19 cellular contexts compared by ENCODE assay signal in genomic region chr17:65799454-65799853, GRCh38.
DNase-seq lines count a peak whose midpoint lies in the region; ATAC-seq and TF ChIP-seq lines count a peak whose summit lies in the region.
"Had no signal": no experiment of that assay in that cellular context is flagged by ENCODE, and none has a peak within 500 bp of the region (broad histone marks: within the 10 kb centered on the region; RNA-seq: fewer than 3 reads in every experiment).

No MANE protein-coding gene starts in this region.

- H3K4me1 Mint-ChIP-seq in activated CD4-positive, alpha-beta T cell treated with anti-CD3 and anti-CD28 coated beads, Interleukin-2, amount 10 ng/mL, durations not matched to agents 7 days and 5 days: peaks cover 2% of the 10 kb centered on the region
- H3K4me1 Mint-ChIP-seq in activated naive CD8-positive, alpha-beta T cell treated with anti-CD3 and anti-CD28 coated beads, Interleukin-2, amount 50 U/mL, for 24 hours: peaks cover 12% of the 10 kb centered on the region
- peaks cover 6% of the 10 kb centered on the region for H3K4me1 Mint-ChIP-seq in activated naive CD8-positive, alpha-beta T cell treated with anti-CD3 and anti-CD28 coated beads for 36 hours
- peaks cover 27% of the 10 kb centered on the region for H3K4me1 Mint-ChIP-seq in activated T-cell treated with anti-CD3 and anti-CD28 coated beads, Interleukin-2, amount 50 U/mL, for 72 hours (ENCODE audit: low read depth)
- H3K4me1 Mint-ChIP-seq in glutamatergic neuron (ENCODE audit: low read depth, unreplicated experiment): no peaks in the 10 kb centered on the region
- H3K4me1 Mint-ChIP-seq: CD8-positive, alpha-beta memory T cell had no signal

- peak; percentile 52 for ATAC-seq in activated naive CD8-positive, alpha-beta T cell treated with anti-CD3 and anti-CD28 coated beads, Interleukin-2, amount 50 U/mL, for 24 hours
- peak; percentile 92 for ATAC-seq in activated T-cell treated with anti-CD3 and anti-CD28 coated beads, Interleukin-2, amount 50 U/mL, for 72 hours (replicated peaks in 1 of 2)
- peak; percentile 32 for ATAC-seq in stimulated activated naive CD8-positive, alpha-beta T cell treated with anti-CD3 and anti-CD28 coated beads, Interleukin-15, Interleukin-2, amounts not matched to agents 100 U/mL and 50 U/mL, for 24 hours
- ATAC-seq: K562, PC-3 had no signal

- H3K27ac Mint-ChIP-seq in activated CD4-positive, alpha-beta T cell treated with anti-CD3 and anti-CD28 coated beads, Interleukin-2, amount 10 ng/mL, durations not matched to agents 7 days and 5 days: no peak overlapping the region
- peak overlapping the region; percentile 23 for H3K27ac Mint-ChIP-seq in activated naive CD8-positive, alpha-beta T cell treated with anti-CD3 and anti-CD28 coated beads, Interleukin-2, amount 50 U/mL, for 24 hours
- no peak overlapping the region for H3K27ac Mint-ChIP-seq in activated naive CD8-positive, alpha-beta T cell treated with anti-CD3 and anti-CD28 coated beads for 36 hours
- peak overlapping the region; percentile 89 for H3K27ac Mint-ChIP-seq in activated T-cell treated with anti-CD3 and anti-CD28 coated beads, Interleukin-2, amount 50 U/mL, for 72 hours
- no peak overlapping the region for H3K27ac Mint-ChIP-seq in glutamatergic neuron (ENCODE audit: unreplicated experiment)
- H3K27ac Mint-ChIP-seq: CD8-positive, alpha-beta memory T cell had no signal

- TF ChIP-seq CTCF in glutamatergic neuron (IDR thresholded peaks at IDR 0.05; ENCODE audit: partially characterized antibody, unreplicated experiment): no peak

- H3K4me3 Mint-ChIP-seq in activated CD4-positive, alpha-beta T cell treated with anti-CD3 and anti-CD28 coated beads, Interleukin-2, amount 10 ng/mL, durations not matched to agents 7 days and 5 days: no peak overlapping the region
- no peak overlapping the region for H3K4me3 Mint-ChIP-seq in activated naive CD8-positive, alpha-beta T cell treated with anti-CD3 and anti-CD28 coated beads, Interleukin-2, amount 50 U/mL, for 24 hours
- no peak overlapping the region for H3K4me3 Mint-ChIP-seq in activated naive CD8-positive, alpha-beta T cell treated with anti-CD3 and anti-CD28 coated beads for 36 hours
- peak overlapping the region; percentile 47 to 61 for H3K4me3 Mint-ChIP-seq in activated T-cell treated with anti-CD3 and anti-CD28 coated beads, Interleukin-2, amount 50 U/mL, for 72 hours
- H3K4me3 Mint-ChIP-seq in glutamatergic neuron (ENCODE audit: unreplicated experiment): no peak overlapping the region
- H3K4me3 Mint-ChIP-seq: CD8-positive, alpha-beta memory T cell had no signal

- POLR2A ChIA-PET in activated CD4-positive, alpha-beta T cell treated with anti-CD3 and anti-CD28 coated beads, Interleukin-2, amount 10 ng/mL, durations not matched to agents 7 days and 5 days (lab: Charles Lee): no interaction called here

- CTCF ChIA-PET in activated CD4-positive, alpha-beta T cell treated with anti-CD3 and anti-CD28 coated beads, Interleukin-2, amount 10 ng/mL, durations not matched to agents 7 days and 5 days (lab: Charles Lee): no interaction called here

- H3K9me3 Mint-ChIP-seq in activated CD4-positive, alpha-beta T cell treated with anti-CD3 and anti-CD28 coated beads, Interleukin-2, amount 10 ng/mL, durations not matched to agents 7 days and 5 days: peaks cover 19% of the 10 kb centered on the region
- peaks cover 19% of the 10 kb centered on the region for H3K9me3 Mint-ChIP-seq in activated naive CD8-positive, alpha-beta T cell treated with anti-CD3 and anti-CD28 coated beads, Interleukin-2, amount 50 U/mL, for 24 hours
- peaks cover 13% of the 10 kb centered on the region for H3K9me3 Mint-ChIP-seq in activated naive CD8-positive, alpha-beta T cell treated with anti-CD3 and anti-CD28 coated beads for 36 hours
- H3K9me3 Mint-ChIP-seq in activated T-cell treated with anti-CD3 and anti-CD28 coated beads, Interleukin-2, amount 50 U/mL, for 72 hours: peaks cover 13 to 14% of the 10 kb centered on the region in 2 donors
- H3K9me3 Mint-ChIP-seq in glutamatergic neuron (ENCODE audit: unreplicated experiment): peaks cover 4% of the 10 kb centered on the region

- DNase-seq in activated CD4-positive, alpha-beta T cell treated with anti-CD3 and anti-CD28 coated beads for 48 hours: peak; percentile 35
- no peak for DNase-seq in activated CD4-positive, alpha-beta T cell treated with anti-CD3 and anti-CD28 coated beads, Interleukin-2, amount 10 ng/mL, durations not matched to agents 7 days and 5 days
- DNase-seq in activated naive CD8-positive, alpha-beta T cell treated with anti-CD3 and anti-CD28 coated beads, Interleukin-2, amount 50 U/mL, for 24 hours: no peak
- DNase-seq in activated naive CD8-positive, alpha-beta T cell treated with anti-CD3 and anti-CD28 coated beads for 36 hours: no peak
- peak; percentile 41 to 55 for DNase-seq in activated T-cell treated with anti-CD3 and anti-CD28 coated beads, Interleukin-2, amount 50 U/mL, for 72 hours
- DNase-seq in stimulated activated naive CD8-positive, alpha-beta T cell treated with anti-CD3 and anti-CD28 coated beads, Interleukin-15, Interleukin-2, amounts not matched to agents 100 U/mL and 50 U/mL, for 24 hours: no peak
- DNase-seq in NCI-H748 treated with DMSO at 0.1 percent for 48 hours (lab: John Stamatoyannopoulos, UW): no peak
- no peak for DNase-seq in glutamatergic neuron
- DNase-seq: 8988T; CD8-positive, alpha-beta memory T cell; DND-41; GDM1; NCI-H1436 treated with DMSO at 0.1 percent for 48 hours; NCI-H2081 treated with DMSO at 0.1 percent for 48 hours; NCI-H2227 treated with DMSO at 0.1 percent for 48 hours; NCI-H524 treated with DMSO at 0.1 percent for 48 hours; NK-92 treated with Interleukin-12 subunit alpha and Interleukin-12 subunit beta, amount 100 ng/mL, for 24 hours; PC-3 had no signal

- H3K36me3 Mint-ChIP-seq in activated CD4-positive, alpha-beta T cell treated with anti-CD3 and anti-CD28 coated beads, Interleukin-2, amount 10 ng/mL, durations not matched to agents 7 days and 5 days (ENCODE audit: low read depth): no peaks in the 10 kb centered on the region
- peaks cover 3% of the 10 kb centered on the region for H3K36me3 Mint-ChIP-seq in activated naive CD8-positive, alpha-beta T cell treated with anti-CD3 and anti-CD28 coated beads, Interleukin-2, amount 50 U/mL, for 24 hours (ENCODE audit: low read depth)
- no peaks in the 10 kb centered on the region for H3K36me3 Mint-ChIP-seq in activated naive CD8-positive, alpha-beta T cell treated with anti-CD3 and anti-CD28 coated beads for 36 hours
- peaks cover 12 to 22% of the 10 kb centered on the region in 2 donors for H3K36me3 Mint-ChIP-seq in activated T-cell treated with anti-CD3 and anti-CD28 coated beads, Interleukin-2, amount 50 U/mL, for 72 hours (ENCODE audit: insufficient read depth in 2 of 2)
- peaks cover 8% of the 10 kb centered on the region for H3K36me3 Mint-ChIP-seq in glutamatergic neuron (ENCODE audit: unreplicated experiment)

- peaks cover 2% of the 10 kb centered on the region for H3K27me3 Mint-ChIP-seq in activated CD4-positive, alpha-beta T cell treated with anti-CD3 and anti-CD28 coated beads, Interleukin-2, amount 10 ng/mL, durations not matched to agents 7 days and 5 days
- H3K27me3 Mint-ChIP-seq in activated naive CD8-positive, alpha-beta T cell treated with anti-CD3 and anti-CD28 coated beads, Interleukin-2, amount 50 U/mL, for 24 hours: peaks cover 2% of the 10 kb centered on the region
- H3K27me3 Mint-ChIP-seq in activated naive CD8-positive, alpha-beta T cell treated with anti-CD3 and anti-CD28 coated beads for 36 hours: no peaks in the 10 kb centered on the region
- peaks cover 9% of the 10 kb centered on the region for H3K27me3 Mint-ChIP-seq in activated T-cell treated with anti-CD3 and anti-CD28 coated beads, Interleukin-2, amount 50 U/mL, for 72 hours (ENCODE audit: low read depth)
- no peaks in the 10 kb centered on the region for H3K27me3 Mint-ChIP-seq in glutamatergic neuron (ENCODE audit: unreplicated experiment)

Comparison
In these comparisons a context has a peak if more than half of its experiments do, and no peak if none do; other contexts are left out.
1. DNase-seq: peak in activated CD4-positive, alpha-beta T cell treated with anti-CD3 and anti-CD28 coated beads for 48 hours (single experiment) and activated T-cell treated with anti-CD3 and anti-CD28 coated beads, Interleukin-2, amount 50 U/mL, for 72 hours (2 of 2); none in activated CD4-positive, alpha-beta T cell treated with anti-CD3 and anti-CD28 coated beads, Interleukin-2, amount 10 ng/mL, durations not matched to agents 7 days and 5 days (single experiment), activated naive CD8-positive, alpha-beta T cell treated with anti-CD3 and anti-CD28 coated beads, Interleukin-2, amount 50 U/mL, for 24 hours (single experiment), activated naive CD8-positive, alpha-beta T cell treated with anti-CD3 and anti-CD28 coated beads for 36 hours (single experiment), stimulated activated naive CD8-positive, alpha-beta T cell treated with anti-CD3 and anti-CD28 coated beads, Interleukin-15, Interleukin-2, amounts not matched to agents 100 U/mL and 50 U/mL, for 24 hours (single experiment), NCI-H748 treated with DMSO at 0.1 percent for 48 hours (single experiment) and glutamatergic neuron (single experiment).
2. H3K27ac Mint-ChIP-seq: peak in activated naive CD8-positive, alpha-beta T cell treated with anti-CD3 and anti-CD28 coated beads, Interleukin-2, amount 50 U/mL, for 24 hours (single experiment) and activated T-cell treated with anti-CD3 and anti-CD28 coated beads, Interleukin-2, amount 50 U/mL, for 72 hours (single experiment); none in activated CD4-positive, alpha-beta T cell treated with anti-CD3 and anti-CD28 coated beads, Interleukin-2, amount 10 ng/mL, durations not matched to agents 7 days and 5 days (single experiment), activated naive CD8-positive, alpha-beta T cell treated with anti-CD3 and anti-CD28 coated beads for 36 hours (single experiment) and glutamatergic neuron (single experiment).
3. H3K4me3 Mint-ChIP-seq: peak in activated T-cell treated with anti-CD3 and anti-CD28 coated beads, Interleukin-2, amount 50 U/mL, for 72 hours (2 of 2); none in activated CD4-positive, alpha-beta T cell treated with anti-CD3 and anti-CD28 coated beads, Interleukin-2, amount 10 ng/mL, durations not matched to agents 7 days and 5 days (single experiment), activated naive CD8-positive, alpha-beta T cell treated with anti-CD3 and anti-CD28 coated beads, Interleukin-2, amount 50 U/mL, for 24 hours (single experiment), activated naive CD8-positive, alpha-beta T cell treated with anti-CD3 and anti-CD28 coated beads for 36 hours (single experiment) and glutamatergic neuron (single experiment).
4. ATAC-seq: peak in every context shown above with its lines; median percentile 92 in activated T-cell treated with anti-CD3 and anti-CD28 coated beads, Interleukin-2, amount 50 U/mL, for 72 hours; 52 in activated naive CD8-positive, alpha-beta T cell treated with anti-CD3 and anti-CD28 coated beads, Interleukin-2, amount 50 U/mL, for 24 hours; 32 in stimulated activated naive CD8-positive, alpha-beta T cell treated with anti-CD3 and anti-CD28 coated beads, Interleukin-15, Interleukin-2, amounts not matched to agents 100 U/mL and 50 U/mL, for 24 hours.